Comparison of ENCODE assay signal across 17 cellular contexts in genomic region chr5:16784088-16784487, GRCh38.
DNase-seq lines count a peak whose midpoint lies in the region; ATAC-seq, FAIRE-seq and TF ChIP-seq lines count a peak whose summit lies in the region.
"Had no signal": no experiment of that assay in that cellular context is flagged by ENCODE, and none has a peak within 500 bp of the region (broad histone marks: within the 10 kb centered on the region; RNA-seq: fewer than 3 reads in every experiment).

No MANE protein-coding gene starts in this region.

- peaks cover 17% of the 10 kb centered on the region for H3K36me3 Mint-ChIP-seq in astrocyte (ENCODE audit: low read depth, unreplicated experiment)
- H3K36me3 Mint-ChIP-seq in effector memory CD8-positive, alpha-beta T cell (ENCODE audit: insufficient read depth), result no peaks in the 10 kb centered on the region
- H3K36me3 Mint-ChIP-seq: activated naive CD4-positive, alpha-beta T cell treated with anti-CD3 and anti-CD28 coated beads, Interleukin-2, amount 50 U/mL, for 24 hours; memory B cell had no signal

- peak; percentile 41 for FAIRE-seq in H54 (lab: Jason Lieb, UNC)
- FAIRE-seq in astrocyte (lab: Jason Lieb, UNC), result no peak

- H3K4me3 ChIP-seq in A673 (ENCODE audit: low read depth, low read length, poor library complexity, severe bottlenecking), result no peak overlapping the region
- H3K4me3 ChIP-seq in astrocyte (ENCODE audit: insufficient read depth, low read depth, low read length), result no peak overlapping the region
- H3K4me3 ChIP-seq in kidney epithelial cell (ENCODE audit: low read depth, low read length), result no peak overlapping the region
- H3K4me3 ChIP-seq: ovary, tibial nerve had no signal

- no peak overlapping the region for H3K4me3 Mint-ChIP-seq in astrocyte (ENCODE audit: unreplicated experiment)
- no peak overlapping the region for H3K4me3 Mint-ChIP-seq in effector memory CD8-positive, alpha-beta T cell
- H3K4me3 Mint-ChIP-seq: activated naive CD4-positive, alpha-beta T cell treated with anti-CD3 and anti-CD28 coated beads, Interleukin-2, amount 50 U/mL, for 24 hours; memory B cell had no signal

- H3K27me3 ChIP-seq in A673 (replicated peaks; ENCODE audit: insufficient read depth, low read depth, low read length, poor library complexity) (no peaks in the 10 kb centered on the region), astrocyte (ENCODE audit: insufficient read depth, low read length) (no peaks in the 10 kb centered on the region), kidney epithelial cell (ENCODE audit: control insufficient read depth, insufficient read depth, low read length) (no peaks in the 10 kb centered on the region)
- H3K27me3 ChIP-seq: ovary, tibial nerve had no signal

- H3K9ac ChIP-seq in astrocyte (ENCODE audit: low read length), result peak overlapping the region; percentile 50

- H3K9me3 Mint-ChIP-seq in astrocyte (ENCODE audit: unreplicated experiment), result no peaks in the 10 kb centered on the region
- no peaks in the 10 kb centered on the region for H3K9me3 Mint-ChIP-seq in effector memory CD8-positive, alpha-beta T cell
- H3K9me3 Mint-ChIP-seq: activated naive CD4-positive, alpha-beta T cell treated with anti-CD3 and anti-CD28 coated beads, Interleukin-2, amount 50 U/mL, for 24 hours; memory B cell had no signal

- no peak for ATAC-seq in effector memory CD8-positive, alpha-beta T cell (replicated peaks)

- peak overlapping the region; percentile 73 for H3K27ac Mint-ChIP-seq in astrocyte (ENCODE audit: unreplicated experiment)
- no peak overlapping the region for H3K27ac Mint-ChIP-seq in effector memory CD8-positive, alpha-beta T cell
- H3K27ac Mint-ChIP-seq: activated naive CD4-positive, alpha-beta T cell treated with anti-CD3 and anti-CD28 coated beads, Interleukin-2, amount 50 U/mL, for 24 hours; memory B cell had no signal

- TF ChIP-seq CTCF in A673 (conservative IDR thresholded peaks at IDR 0.05; ENCODE audit: low read depth, low read length) (no peak), astrocyte (IDR thresholded peaks at IDR 0.05; ENCODE audit: insufficient read depth, low read depth, low read length) (no peak), kidney epithelial cell (IDR thresholded peaks at IDR 0.05; ENCODE audit: insufficient read depth, low read length, poor library complexity, severe bottlenecking) (no peak)

- CTCF ChIA-PET in A673 (lab: Charles Lee), result no interaction called here

- no peaks in the 10 kb centered on the region for H3K27me3 Mint-ChIP-seq in astrocyte (ENCODE audit: low read depth, unreplicated experiment)
- peaks cover 21 to 40% of the 10 kb centered on the region in 2 donors for H3K27me3 Mint-ChIP-seq in effector memory CD8-positive, alpha-beta T cell
- H3K27me3 Mint-ChIP-seq: activated naive CD4-positive, alpha-beta T cell treated with anti-CD3 and anti-CD28 coated beads, Interleukin-2, amount 50 U/mL, for 24 hours had no signal

- intact Hi-C loops in A673 (cut with micrococcal nuclease; ENCODE audit: unreplicated experiment), result loop anchor here (10.0 kb wide), 1 partner anchor 299 kb away; no protein-coding TSS in a partner anchor

- no TSS peak for BruUV-seq in A673 (replicated peaks; lab: Mats Ljungman, UMichigan)

- peak overlapping the region; percentile 19 for H3K4me2 ChIP-seq in astrocyte (ENCODE audit: low read length)

- no peak overlapping the region for H2AFZ ChIP-seq in astrocyte (ENCODE audit: low read depth, low read length)

- H4K20me1 ChIP-seq in astrocyte (ENCODE audit: insufficient read depth, low read length), result peaks cover 56% of the 10 kb centered on the region

- H3K9me3 ChIP-seq in A673 (ENCODE audit: low read depth, low read length, poor library complexity, severe bottlenecking) (no peaks in the 10 kb centered on the region), astrocyte (ENCODE audit: insufficient read depth, low read depth, low read length) (no peaks in the 10 kb centered on the region)
- H3K9me3 ChIP-seq: ovary, tibial nerve had no signal

- H3K4me1 ChIP-seq in A673 (ENCODE audit: insufficient read depth, low read length, poor library complexity, severe bottlenecking) (peaks cover 30% of the 10 kb centered on the region), astrocyte (ENCODE audit: insufficient read depth, low read length) (peaks cover 19% of the 10 kb centered on the region)

- H3K36me3 ChIP-seq in A673 (ENCODE audit: insufficient read depth, low read length, poor library complexity, severe bottlenecking), result peaks cover 66% of the 10 kb centered on the region
- peaks cover 24% of the 10 kb centered on the region for H3K36me3 ChIP-seq in astrocyte (ENCODE audit: insufficient read depth, low read length)
- peaks cover 2% of the 10 kb centered on the region for H3K36me3 ChIP-seq in kidney epithelial cell (ENCODE audit: control insufficient read depth, insufficient read depth, low read length)
- H3K36me3 ChIP-seq: ovary, tibial nerve had no signal

- peak overlapping the region; percentile 19 for H3K27ac ChIP-seq in A673 (ENCODE audit: low read depth, low read length, poor library complexity, severe bottlenecking)
- H3K27ac ChIP-seq in astrocyte (ENCODE audit: low read depth, low read length), result peak overlapping the region; percentile 72
- H3K27ac ChIP-seq: ovary, tibial nerve, VCaP had no signal

- no peak for TF ChIP-seq POLR2A in H54 (IDR thresholded peaks at IDR 0.05; ENCODE audit: low read depth, low read length)

- DNase-seq in A673 (ENCODE audit: low spot score) (no peak), H54 (ENCODE audit: insufficient read length, low spot score) (no peak), astrocyte (ENCODE audit: low read depth) (peak; percentile 84), kidney epithelial cell (ENCODE audit: low read depth) (peak; percentile 32), HPDE6-E6E7 (ENCODE audit: extremely low spot score) (no peak)
- DNase-seq in activated CD4-positive, alpha-beta T cell treated with anti-CD3 and anti-CD28 coated beads for 48 hours, result no peak
- no peak for DNase-seq in effector memory CD8-positive, alpha-beta T cell
- DNase-seq in central memory CD4-positive, alpha-beta T cell, result no peak
- DNase-seq: ACHN, erythroblast, KG1, NCI-H2081 treated with DMSO at 0.1 percent for 48 hours, ovary had no signal

- peaks cover 74% of the 10 kb centered on the region for H3K79me2 ChIP-seq in astrocyte (ENCODE audit: insufficient read depth, low read length)

- H3K4me1 Mint-ChIP-seq in astrocyte (ENCODE audit: low read depth, unreplicated experiment), result peaks cover 15% of the 10 kb centered on the region
- peaks cover 3 to 14% of the 10 kb centered on the region in 2 donors for H3K4me1 Mint-ChIP-seq in effector memory CD8-positive, alpha-beta T cell (ENCODE audit: low read depth in 2 of 2)

- POLR2A ChIA-PET in A673 (lab: Charles Lee; ENCODE audit: low non-redundant PET), result no interaction called here

Comparison
In these comparisons a context has a peak if more than half of its experiments do, and no peak if none do; other contexts are left out.
1. DNase-seq: peak in astrocyte (single experiment) and kidney epithelial cell (single experiment); none in A673 (single experiment), H54 (single experiment), activated CD4-positive, alpha-beta T cell treated with anti-CD3 and anti-CD28 coated beads for 48 hours (single experiment), effector memory CD8-positive, alpha-beta T cell (0 of 3), central memory CD4-positive, alpha-beta T cell (single experiment) and HPDE6-E6E7 (single experiment).